ENCODE assay signal across 12 cellular contexts in the genomic region with DNA sequence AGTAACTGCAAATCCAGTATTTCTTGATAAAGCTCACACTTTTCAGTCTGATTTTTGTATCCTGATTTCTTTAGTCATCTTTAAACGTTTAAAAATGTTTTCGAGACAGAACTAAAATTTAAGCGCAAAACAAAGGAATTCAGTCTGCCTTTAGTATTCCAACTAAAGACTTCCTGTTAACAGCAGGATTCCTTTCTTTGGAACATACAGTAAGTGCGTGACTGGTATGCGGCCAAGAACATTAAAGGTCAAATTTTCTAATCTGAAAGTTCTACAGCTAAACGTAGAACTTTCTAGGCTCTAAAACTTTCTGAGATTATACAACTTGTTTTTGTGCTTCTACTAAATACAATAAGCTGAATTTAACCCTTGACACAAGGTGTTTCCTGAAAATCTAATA. TPM values are rescaled to one million over a fixed set of nuclear protein-coding genes. Genes with fewer than 3 reads are reported as not detected.
A peak's percentile ranks its signal among the peaks of the same experiment; 100 is the strongest.
DNase-seq lines count a peak whose midpoint lies in the region; ATAC-seq, FAIRE-seq and TF ChIP-seq lines count a peak whose summit lies in the region.
"Had no signal": no experiment of that assay in that cellular context is flagged by ENCODE, and none has a peak within 500 bp of the region (broad histone marks: within the 10 kb centered on the region; RNA-seq: fewer than 3 reads in every experiment).

No MANE protein-coding gene starts in this region.

- TF ChIP-seq CTCF in Caco-2 (IDR thresholded peaks at IDR 0.05; ENCODE audit: insufficient read depth in 1 of 2, low read depth in 1 of 2, low read length in 1 of 2, severe bottlenecking in 1 of 2, unreplicated experiment in 1 of 2) (no peak), astrocyte (IDR thresholded peaks at IDR 0.05; ENCODE audit: insufficient read depth, low read depth, low read length) (no peak), pancreas (IDR thresholded peaks at IDR 0.05) (no peak), glutamatergic neuron (IDR thresholded peaks at IDR 0.05; ENCODE audit: partially characterized antibody, unreplicated experiment) (no peak)

- H3K4me1 ChIP-seq in Caco-2 (peaks cover 36% of the 10 kb centered on the region), astrocyte (ENCODE audit: insufficient read depth, low read length) (peaks cover 5% of the 10 kb centered on the region), pancreas (peaks cover 26 to 48% (median 45%) of the 10 kb centered on the region in 3 donors)

- ATAC-seq in Right ventricle myocardium superior (ENCODE audit: poor library complexity) (peak; percentile 75), pancreas (peak; percentile 58 to 76 (median 68)), GM21825 (IDR thresholded peaks at IDR 0.05; ENCODE audit: unreplicated experiment) (no peak), GM21619 (IDR thresholded peaks at IDR 0.05; ENCODE audit: unreplicated experiment) (no peak)
- ATAC-seq: activated naive CD4-positive, alpha-beta T cell treated with anti-CD3 and anti-CD28 coated beads, Interleukin-2, amount 50 U/mL, for 72 hours had no signal

- no peak overlapping the region for H2AFZ ChIP-seq in astrocyte (ENCODE audit: low read depth, low read length)

- DNase-seq in Caco-2 = no peak
- DNase-seq in astrocyte (ENCODE audit: low read depth) = peak; percentile 57
- no peak for DNase-seq in Right ventricle myocardium superior
- DNase-seq in pancreas = peak in 1 of 6 donors; percentile 41
- DNase-seq in 8988T = no peak
- no peak for DNase-seq in glutamatergic neuron
- DNase-seq: CD4-positive, CD25-positive, alpha-beta regulatory T cell; stimulated activated CD4-positive, alpha-beta T cell treated with anti-CD3 and anti-CD28 coated beads, Interleukin-4, amount 100 ng/mL, for 1 hour had no signal

- H3K36me3 Mint-ChIP-seq in Caco-2 (ENCODE audit: insufficient read depth, unreplicated experiment) = peaks cover 28% of the 10 kb centered on the region
- H3K36me3 Mint-ChIP-seq in astrocyte (ENCODE audit: low read depth, unreplicated experiment) = peaks cover 14% of the 10 kb centered on the region
- H3K36me3 Mint-ChIP-seq in glutamatergic neuron (ENCODE audit: unreplicated experiment) = peaks cover 14% of the 10 kb centered on the region

- no peak overlapping the region for H3K4me3 ChIP-seq in Caco-2 (ENCODE audit: low read depth, low read length)
- H3K4me3 ChIP-seq in astrocyte (ENCODE audit: insufficient read depth, low read depth, low read length) = no peak overlapping the region
- H3K4me3 ChIP-seq in pancreas = no peak overlapping the region

- H3K27ac Mint-ChIP-seq in Caco-2 (ENCODE audit: unreplicated experiment) (peak overlapping the region; percentile 19), astrocyte (ENCODE audit: unreplicated experiment) (peak overlapping the region; percentile 92), glutamatergic neuron (ENCODE audit: unreplicated experiment) (no peak overlapping the region)
- H3K27ac Mint-ChIP-seq: activated naive CD4-positive, alpha-beta T cell treated with anti-CD3 and anti-CD28 coated beads, Interleukin-2, amount 50 U/mL, for 72 hours; CD4-positive, CD25-positive, alpha-beta regulatory T cell had no signal

- H3K4me1 Mint-ChIP-seq in Caco-2 (ENCODE audit: low read depth, unreplicated experiment) = peaks cover 18% of the 10 kb centered on the region
- H3K4me1 Mint-ChIP-seq in astrocyte (ENCODE audit: low read depth, unreplicated experiment) = peaks cover 15% of the 10 kb centered on the region
- no peaks in the 10 kb centered on the region for H3K4me1 Mint-ChIP-seq in glutamatergic neuron (ENCODE audit: low read depth, unreplicated experiment)

- H3K36me3 ChIP-seq in Caco-2 (ENCODE audit: control insufficient read depth, insufficient read depth, low read length) (no peaks in the 10 kb centered on the region), astrocyte (ENCODE audit: insufficient read depth, low read length) (peaks cover 3% of the 10 kb centered on the region), pancreas (peaks cover 0 to 10% (median 3%) of the 10 kb centered on the region in 3 donors)

- H3K9me3 ChIP-seq in Caco-2 = no peaks in the 10 kb centered on the region
- H3K9me3 ChIP-seq in astrocyte (ENCODE audit: insufficient read depth, low read depth, low read length) = no peaks in the 10 kb centered on the region
- no peaks in the 10 kb centered on the region for H3K9me3 ChIP-seq in pancreas

- H3K27me3 ChIP-seq in Caco-2 (replicated peaks; ENCODE audit: control insufficient read depth, insufficient read depth, low read length) (no peaks in the 10 kb centered on the region), astrocyte (ENCODE audit: insufficient read depth, low read length) (no peaks in the 10 kb centered on the region), pancreas (no peaks in the 10 kb centered on the region)

- intact Hi-C loops in Caco-2 (cut with micrococcal nuclease; ENCODE audit: unreplicated experiment) (no loop called here), Right ventricle myocardium superior (cut with DNase I) (no loop called here), pancreas (cut with DNase I) (no loop called here)

- H3K79me2 ChIP-seq in astrocyte (ENCODE audit: insufficient read depth, low read length) = peaks cover 53% of the 10 kb centered on the region

- H3K27me3 Mint-ChIP-seq in Caco-2 (ENCODE audit: insufficient read depth, unreplicated experiment) (no peaks in the 10 kb centered on the region), astrocyte (ENCODE audit: low read depth, unreplicated experiment) (no peaks in the 10 kb centered on the region), glutamatergic neuron (ENCODE audit: unreplicated experiment) (no peaks in the 10 kb centered on the region)
- H3K27me3 Mint-ChIP-seq: CD4-positive, CD25-positive, alpha-beta regulatory T cell had no signal

- POLR2A ChIA-PET in Caco-2 (lab: Charles Lee) = no interaction called here

- peaks cover 10% of the 10 kb centered on the region for H4K20me1 ChIP-seq in astrocyte (ENCODE audit: insufficient read depth, low read length)

- H3K9me3 Mint-ChIP-seq in Caco-2 (ENCODE audit: unreplicated experiment) = no peaks in the 10 kb centered on the region
- H3K9me3 Mint-ChIP-seq in astrocyte (ENCODE audit: unreplicated experiment) = no peaks in the 10 kb centered on the region
- no peaks in the 10 kb centered on the region for H3K9me3 Mint-ChIP-seq in glutamatergic neuron (ENCODE audit: unreplicated experiment)
- H3K9me3 Mint-ChIP-seq: activated naive CD4-positive, alpha-beta T cell treated with anti-CD3 and anti-CD28 coated beads, Interleukin-2, amount 50 U/mL, for 72 hours; CD4-positive, CD25-positive, alpha-beta regulatory T cell had no signal

- H3K4me3 Mint-ChIP-seq in Caco-2 (ENCODE audit: unreplicated experiment) (no peak overlapping the region), astrocyte (ENCODE audit: unreplicated experiment) (no peak overlapping the region), glutamatergic neuron (ENCODE audit: unreplicated experiment) (no peak overlapping the region)
- H3K4me3 Mint-ChIP-seq: CD4-positive, CD25-positive, alpha-beta regulatory T cell had no signal

- BruUV-seq in Caco-2 (replicated peaks; lab: Mats Ljungman, UMichigan) = no TSS peak

- 8 to 9% methylated on average over 6 of the region's 6 CpGs for WGBS in pancreas, 2 donors

- H3K9ac ChIP-seq in astrocyte (ENCODE audit: low read length) = peak overlapping the region; percentile 58

- FAIRE-seq in astrocyte (lab: Jason Lieb, UNC) (peak; percentile 29), pancreas (lab: Jason Lieb, UNC) (no peak)
- FAIRE-seq: islet of Langerhans had no signal

- CTCF ChIA-PET in Caco-2 (lab: Charles Lee) = no interaction called here

- peak overlapping the region; percentile 72 for H3K4me2 ChIP-seq in astrocyte (ENCODE audit: low read length)

- H3K27ac ChIP-seq in astrocyte (ENCODE audit: low read depth, low read length) (peak overlapping the region; percentile 35), pancreas (peak overlapping the region in 3 of 4 donors; percentile 14 to 75 (median 72))

RNA-seq across cellular contexts. Expression of a gene that starts 9.9 kb away (rescaled TPM):
- total RNA-seq in Caco-2 (2022) (28.0 and 28.3 TPM in 2 replicates), astrocyte (18.3 and 26.3 TPM in 2 replicates), Right ventricle myocardium superior (22.6 TPM), pancreas (10 to 100 TPM; 32.6 to 49.2 (median 38.5) TPM), glutamatergic neuron (ENCODE audit: unreplicated experiment) (11.6 TPM)
- 10 to 100 TPM; 14.8 to 19.5 TPM for polyA plus RNA-seq in pancreas

Comparison
In these comparisons a context has a peak if more than half of its experiments do, and no peak if none do; other contexts are left out.
1. ATAC-seq: peak in Right ventricle myocardium superior (single experiment) and pancreas (4 of 4); none in GM21825 (single experiment) and GM21619 (single experiment).